Comparison of ENCODE assay signal across 8 cellular contexts in genomic region chr5:98928802-98929122, GRCh38. TPM values are rescaled to one million over a fixed set of nuclear protein-coding genes. Genes with fewer than 3 reads are reported as not detected.
DNase-seq lines count a peak whose midpoint lies in the region; ATAC-seq lines count a peak whose summit lies in the region.

CHD1 (minus strand) TSS chr5:98929007; CDS start chr5:98926386, 2,621 bp downstream.

- ATAC-seq in GM21390 (IDR thresholded peaks at IDR 0.05; ENCODE audit: unreplicated experiment), result peak; percentile 56

- H3K36me3 ChIP-seq in HUES6 (ENCODE audit: control insufficient read depth, insufficient read depth, low read length), result peaks cover 23% of the 10 kb centered on the region
- H3K36me3 ChIP-seq in NT2/D1 (ENCODE audit: insufficient read depth, insufficient read length, low read length), result peaks cover 29% of the 10 kb centered on the region
- peaks cover 3% of the 10 kb centered on the region for H3K36me3 ChIP-seq in endocrine pancreas (ENCODE audit: control insufficient read depth, insufficient read depth, low read length)

- peak within 1 kb of the TSS; percentile 95 for H3K27ac ChIP-seq in HUES6 (ENCODE audit: low read depth, low read length)

- in situ Hi-C loops in Caki2 (cut with HindIII; ENCODE audit: low pct_unique_long_range_greater_than_20kb, low sequenced_read_pairs), result no loop called here

- peaks cover 5% of the 10 kb centered on the region; the same call in 1 of the 2 replicates for H3K4me1 ChIP-seq in HUES6 (ENCODE audit: control insufficient read depth, insufficient read depth, low read length)
- no peaks in the 10 kb centered on the region for H3K4me1 ChIP-seq in NT2/D1 (ENCODE audit: insufficient read depth, insufficient read length)
- H3K4me1 ChIP-seq in endocrine pancreas (ENCODE audit: control insufficient read depth, insufficient read depth, low read length), result peaks cover 25% of the 10 kb centered on the region

- DNase-seq in Caki2 (ENCODE audit: low read depth) (peak; percentile 96), NT2/D1 (ENCODE audit: low read depth, low spot score) (peak; percentile 86), midbrain (lab: John Stamatoyannopoulos, UW) (peak; percentile 98)
- peak; percentile 82 for DNase-seq in activated CD8-positive, alpha-beta memory T cell treated with anti-CD3 and anti-CD28 coated beads, Interleukin-2, amount 50 U/mL, for 24 hours (ENCODE audit: extremely low read depth)
- peak; percentile 90 to 93 for DNase-seq in stimulated activated CD8-positive, alpha-beta memory T cell treated with anti-CD3 and anti-CD28 coated beads, Interleukin-15, amount 100 ng/mL, for 48 hours (ENCODE audit: low read depth in 2 of 2)

- H3K4me3 ChIP-seq in HUES6 (ENCODE audit: low read depth, low read length) (peak within 1 kb of the TSS; percentile 94), NT2/D1 (ENCODE audit: insufficient read length, low read depth) (peak within 1 kb of the TSS; percentile 79), endocrine pancreas (ENCODE audit: control insufficient read depth, insufficient read depth, low read length) (peak within 1 kb of the TSS; percentile 99)

- H3K9me3 ChIP-seq in HUES6 (ENCODE audit: control insufficient read depth, insufficient read depth, low read depth, low read length) (no peaks in the 10 kb centered on the region), NT2/D1 (ENCODE audit: insufficient read depth, low read length) (no peaks in the 10 kb centered on the region), endocrine pancreas (ENCODE audit: control insufficient read depth, low read length) (no peaks in the 10 kb centered on the region)

- H3K9ac ChIP-seq in HUES6 (ENCODE audit: low read length) (peak within 1 kb of the TSS; percentile 92), NT2/D1 (ENCODE audit: insufficient read length, low read depth) (peak within 1 kb of the TSS; percentile 93), endocrine pancreas (ENCODE audit: control insufficient read depth, insufficient read depth, low read length) (peak within 1 kb of the TSS; percentile 100)

- H3K27me3 ChIP-seq in HUES6 (ENCODE audit: control insufficient read depth, insufficient read depth, low read length), result no peaks in the 10 kb centered on the region
- no peaks in the 10 kb centered on the region for H3K27me3 ChIP-seq in NT2/D1 (ENCODE audit: insufficient read depth, insufficient read length)
- no peaks in the 10 kb centered on the region for H3K27me3 ChIP-seq in endocrine pancreas (ENCODE audit: control insufficient read depth, insufficient read depth, low read length)

RNA-seq across cellular contexts. Expression of gene CHD1, which starts in this region (rescaled TPM):
- 14.6 and 17.0 TPM in 2 replicates for total RNA-seq in Caki2 (2014; rRNA removed; shearing (Covaris generic); ENCODE audit: low replicate concordance)

Comparison
In these comparisons a context has a peak if more than half of its experiments do, and no peak if none do; other contexts are left out.
1. Peak in every context shown above with its lines: DNase-seq, ATAC-seq, H3K4me3 ChIP-seq and H3K27ac ChIP-seq.